24 cellular contexts compared by ENCODE assay signal in the genomic region with DNA sequence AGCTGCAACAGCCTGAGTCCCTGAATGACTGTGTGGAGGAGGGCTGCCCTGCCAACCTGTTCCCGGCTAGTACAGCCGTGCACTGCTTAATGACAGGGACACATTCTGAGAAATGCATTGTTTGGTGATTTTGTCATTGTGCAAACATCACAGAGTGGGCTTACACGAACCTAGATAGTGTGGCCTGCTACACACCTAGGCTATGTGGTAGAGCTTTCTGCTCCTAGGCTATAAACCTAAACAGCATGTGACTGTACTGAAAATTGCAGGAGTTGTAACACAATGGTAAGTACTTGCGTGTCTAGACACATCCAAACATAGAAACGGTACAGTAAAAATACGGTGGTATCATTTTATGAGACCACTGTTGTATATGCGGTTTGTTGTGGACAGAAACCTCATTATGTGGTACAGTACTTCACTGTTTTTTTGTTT. TPM values are rescaled to one million over a fixed set of nuclear protein-coding genes. Genes with fewer than 3 reads are reported as not detected.
DNase-seq lines count a peak whose midpoint lies in the region; ATAC-seq and TF ChIP-seq lines count a peak whose summit lies in the region.
"Had no signal": no experiment of that assay in that cellular context is flagged by ENCODE, and none has a peak within 500 bp of the region (broad histone marks: within the 10 kb centered on the region; RNA-seq: fewer than 3 reads in every experiment).

No MANE protein-coding gene starts in this region.

- H3K79me2 ChIP-seq in OCI-LY1 (ENCODE audit: insufficient read depth, low read length) = no peaks in the 10 kb centered on the region

- CTCF ChIA-PET in HEK293T (lab: Yijun Ruan, JAX) = no interaction called here

- TF ChIP-seq POLR2A in esophagus squamous epithelium (IDR thresholded peaks at IDR 0.05) = no peak

- intact Hi-C loops in esophagus squamous epithelium (cut with DNase I) = no loop called here

- H3K36me3 ChIP-seq in OCI-LY1 (ENCODE audit: insufficient read depth, low read length) = no peaks in the 10 kb centered on the region
- no peaks in the 10 kb centered on the region for H3K36me3 ChIP-seq in esophagus squamous epithelium
- H3K36me3 ChIP-seq: brain microvascular endothelial cell, SJCRH30, tibial artery had no signal

- DNase-seq in DMS53 treated with DMSO at 0.1 percent for 48 hours (lab: John Stamatoyannopoulos, UW; ENCODE audit: unreplicated experiment) (peak; percentile 0), HEK293T (ENCODE audit: extremely low spot score) (no peak), esophagus squamous epithelium (lab: John Stamatoyannopoulos, UW) (no peak), HPDE6-E6E7 (ENCODE audit: extremely low spot score) (no peak), germinal center (ENCODE audit: low spot score) (no peak)
- DNase-seq in activated T-cell treated with anti-CD3 and anti-CD28 coated beads, Interleukin-2, amount 50 U/mL, for 1 hour = no peak
- DNase-seq: activated CD8-positive, alpha-beta memory T cell treated with anti-CD3 and anti-CD28 coated beads, Interleukin-2, amount 50 U/mL, for 4 hours; activated gamma-delta T cell; brain microvascular endothelial cell; CD4-positive, CD25-positive, alpha-beta regulatory T cell; foreskin fibroblast; kidney; NCI-H187; nucleus accumbens; SJCRH30; stimulated activated CD4-positive, alpha-beta T cell treated with anti-CD3 and anti-CD28 coated beads, Interleukin-2, amount 100 ng/mL, for 48 hours; stimulated activated naive CD8-positive, alpha-beta T cell treated with anti-CD3 and anti-CD28 coated beads, Interleukin-15, Interleukin-2, amounts not matched to agents 100 U/mL and 50 U/mL, for 24 hours; tibial artery had no signal

- H3K4me1 ChIP-seq in OCI-LY1 (ENCODE audit: insufficient read depth, low read length, severe bottlenecking) = peaks cover 47% of the 10 kb centered on the region
- H3K4me1 ChIP-seq in esophagus squamous epithelium = peaks cover 0 to 52% (median 16%) of the 10 kb centered on the region in 3 donors
- H3K4me1 ChIP-seq: SJCRH30, tibial artery had no signal

- H3K27me3 ChIP-seq in OCI-LY1 (ENCODE audit: insufficient read depth, low read length) = no peaks in the 10 kb centered on the region
- no peaks in the 10 kb centered on the region for H3K27me3 ChIP-seq in esophagus squamous epithelium
- H3K27me3 ChIP-seq: brain microvascular endothelial cell, SJCRH30, tibial artery had no signal

- H4K20me1 ChIP-seq in OCI-LY1 (ENCODE audit: insufficient read depth, low read length) = no peaks in the 10 kb centered on the region

- no peak for ATAC-seq in GM18907 (IDR thresholded peaks at IDR 0.05; ENCODE audit: unreplicated experiment)
- ATAC-seq: stimulated activated naive CD8-positive, alpha-beta T cell treated with anti-CD3 and anti-CD28 coated beads, Interleukin-15, Interleukin-2, amounts not matched to agents 100 U/mL and 50 U/mL, for 24 hours had no signal

- TF ChIP-seq CTCF in OCI-LY1 (IDR thresholded peaks at IDR 0.05; ENCODE audit: low read length) = no peak
- no peak for TF ChIP-seq CTCF in esophagus squamous epithelium (IDR thresholded peaks at IDR 0.05)

- no peaks in the 10 kb centered on the region for H3F3A ChIP-seq in OCI-LY1 (ENCODE audit: insufficient read depth, low read length)

- H2AFZ ChIP-seq in OCI-LY1 (ENCODE audit: low read length) = no peak overlapping the region

- no peaks in the 10 kb centered on the region for H3K9me2 ChIP-seq in OCI-LY1 (ENCODE audit: low read depth, low read length)

- 0 out of 2 replicates have a peak, but pooled peaks cover 3% of the 10 kb centered on the region for H3K9me3 ChIP-seq in OCI-LY1 (ENCODE audit: low read length)
- H3K9me3 ChIP-seq in esophagus squamous epithelium = no peaks in the 10 kb centered on the region
- H3K9me3 ChIP-seq: SJCRH30, tibial artery had no signal

- WGBS in esophagus squamous epithelium, 2 donors = 45 to 53% methylated on average over 5 to 7 of the region's 7 CpGs

- H3K9ac ChIP-seq in OCI-LY1 (ENCODE audit: low read length) = no peak overlapping the region

- POLR2A ChIA-PET in HEK293T (lab: Yijun Ruan, JAX) = interaction anchor here (0.8 kb wide), 1 partner anchor 12 kb away, joined by 3 read pairs; no protein-coding TSS in a partner anchor

- peak overlapping the region; percentile 50 for H3K27ac ChIP-seq in OCI-LY1 (ENCODE audit: low read depth, low read length, poor library complexity, severe bottlenecking)
- H3K27ac ChIP-seq in esophagus squamous epithelium = peak overlapping the region in 3 of 4 donors; percentile 17 to 48 (median 44)
- H3K27ac ChIP-seq: brain microvascular endothelial cell, SJCRH30, tibial artery had no signal

- H3K4me2 ChIP-seq in OCI-LY1 (ENCODE audit: low read length) = no peak overlapping the region
- H3K4me2 ChIP-seq: smooth muscle cell had no signal

- no peak overlapping the region for H3K4me3 ChIP-seq in OCI-LY1 (ENCODE audit: low read depth, low read length, poor library complexity, severe bottlenecking)
- H3K4me3 ChIP-seq in esophagus squamous epithelium = no peak overlapping the region
- H3K4me3 ChIP-seq: SJCRH30, smooth muscle cell, tibial artery had no signal

TF ChIP-seq in HEK293T, 16 proteins besides CTCF, POLR2A, EP300 and RAD21:
- TF ChIP-seq TARDBP (IDR thresholded peaks at IDR 0.05) (no peak), ZNF384 (IDR thresholded peaks at IDR 0.05) (0 out of 2 replicates have a peak, but pooled peaks have one; percentile 8)

RNA-seq across cellular contexts. Expression of gene VASP, which starts 35.0 kb away (rescaled TPM):
- 10 to 100 TPM; 39.2 to 82.9 (median 52.7) TPM for total RNA-seq in esophagus squamous epithelium

RNA-seq across cellular contexts. Expression of gene OPA3, which starts 42.4 kb away (rescaled TPM):
- total RNA-seq in esophagus squamous epithelium = 10 to 100 TPM in 2 of 4 donors, 1 to 10 TPM in 2; 4.7 to 12.4 (median 10.1) TPM

RNA-seq across cellular contexts. Expression of gene PPM1N, which starts 44.0 kb away (rescaled TPM):
- 1 to 10 TPM; 1.8 to 6.7 (median 4.0) TPM for total RNA-seq in esophagus squamous epithelium
- total RNA-seq: lung microvascular endothelial cell had no signal

RNA-seq across cellular contexts. Expression of gene RTN2, which starts 45.4 kb away (rescaled TPM):
- 1 to 10 TPM; 1.9 to 7.2 (median 4.2) TPM for total RNA-seq in esophagus squamous epithelium

RNA-seq across cellular contexts. Expression of gene GPR4, which starts 59.8 kb away (rescaled TPM):
- 1 to 10 TPM in 3 of 4 donors, under 1 TPM in 1; 0.76 to 1.4 (median 1.2) TPM for total RNA-seq in esophagus squamous epithelium
- total RNA-seq: CD4-positive, CD25-positive, alpha-beta regulatory T cell; Daoy; myocyte; smooth muscle cell had no signal
